10 cellular contexts compared by ENCODE assay signal in genomic region chr6:21597706-21598273, GRCh38. TPM values are rescaled to one million over a fixed set of nuclear protein-coding genes. Genes with fewer than 3 reads are reported as not detected.
DNase-seq lines count a peak whose midpoint lies in the region; ATAC-seq and TF ChIP-seq lines count a peak whose summit lies in the region.
"Had no signal": no experiment of that assay in that cellular context is flagged by ENCODE, and none has a peak within 500 bp of the region (broad histone marks: within the 10 kb centered on the region; RNA-seq: fewer than 3 reads in every experiment).

No MANE protein-coding gene starts in this region.

- no peak for TF ChIP-seq CTCF in CD4-positive, alpha-beta T cell (IDR thresholded peaks at IDR 0.05)

- peak overlapping the region; percentile 85 for H3K4me3 ChIP-seq in endocrine pancreas (ENCODE audit: control insufficient read depth, insufficient read depth, low read length)
- H3K4me3 ChIP-seq: mucosa of descending colon had no signal

- H3K27ac ChIP-seq in CD4-positive, alpha-beta T cell (ENCODE audit: low read depth, low read length): no peak overlapping the region
- H3K27ac ChIP-seq: HL-60 had no signal

- no peak overlapping the region for H3K9ac ChIP-seq in endocrine pancreas (ENCODE audit: control insufficient read depth, insufficient read depth, low read length)

- no peaks in the 10 kb centered on the region for H3K9me3 Mint-ChIP-seq in CD4-positive, alpha-beta T cell
- no peaks in the 10 kb centered on the region for H3K9me3 Mint-ChIP-seq in natural killer cell treated with Interleukin-12 subunit alpha and Interleukin-12 subunit beta and Interleukin-15 and Interleukin-18, amount 100 ng/mL, for 72 hours

- peaks cover 7% of the 10 kb centered on the region for H3K36me3 Mint-ChIP-seq in CD4-positive, alpha-beta T cell (ENCODE audit: low read depth)
- H3K36me3 Mint-ChIP-seq in natural killer cell treated with Interleukin-12 subunit alpha and Interleukin-12 subunit beta and Interleukin-15 and Interleukin-18, amount 100 ng/mL, for 72 hours: no peaks in the 10 kb centered on the region

- peaks cover 63% of the 10 kb centered on the region for H3K27me3 Mint-ChIP-seq in CD4-positive, alpha-beta T cell
- peaks cover 0 to 15% of the 10 kb centered on the region in 2 donors for H3K27me3 Mint-ChIP-seq in natural killer cell treated with Interleukin-12 subunit alpha and Interleukin-12 subunit beta and Interleukin-15 and Interleukin-18, amount 100 ng/mL, for 72 hours

- H3K9me3 ChIP-seq in CD4-positive, alpha-beta T cell (ENCODE audit: control insufficient read depth, low read length): no peaks in the 10 kb centered on the region
- H3K9me3 ChIP-seq in endocrine pancreas (ENCODE audit: control insufficient read depth, low read length): no peaks in the 10 kb centered on the region
- H3K9me3 ChIP-seq: mucosa of descending colon had no signal

- H3K4me1 Mint-ChIP-seq in CD4-positive, alpha-beta T cell (ENCODE audit: low read depth): peaks cover 32% of the 10 kb centered on the region
- H3K4me1 Mint-ChIP-seq in natural killer cell treated with Interleukin-12 subunit alpha and Interleukin-12 subunit beta and Interleukin-15 and Interleukin-18, amount 100 ng/mL, for 72 hours (ENCODE audit: low read depth in 2 of 2): peaks cover 15 to 20% of the 10 kb centered on the region in 2 donors

- POLR2A ChIA-PET in CD4-positive, alpha-beta T cell (lab: Charles Lee): interaction anchor here (1.2 to 6.3 kb wide), 2 partner anchors 10 to 550 kb away, joined by 7 to 53 read pairs; no protein-coding TSS in a partner anchor

- no peaks in the 10 kb centered on the region for H3K4me1 ChIP-seq in endocrine pancreas (ENCODE audit: control insufficient read depth, insufficient read depth, low read length)

- peak overlapping the region; percentile 88 for H3K4me3 Mint-ChIP-seq in CD4-positive, alpha-beta T cell
- peak overlapping the region; percentile 94 for H3K4me3 Mint-ChIP-seq in natural killer cell treated with Interleukin-12 subunit alpha and Interleukin-12 subunit beta and Interleukin-15 and Interleukin-18, amount 100 ng/mL, for 72 hours

- intact Hi-C loops in CD4-positive, alpha-beta T cell (cut with DNase I, micrococcal nuclease): loop anchor here in 1 of 2 experiments (10.0 kb wide), 2 partner anchors 327 to 1303 kb away; no protein-coding TSS in a partner anchor

- peaks cover 48% of the 10 kb centered on the region for H3K27me3 ChIP-seq in CD4-positive, alpha-beta T cell (ENCODE audit: control insufficient read depth, insufficient read depth, low read length)
- H3K27me3 ChIP-seq in endocrine pancreas (ENCODE audit: control insufficient read depth, insufficient read depth, low read length): no peaks in the 10 kb centered on the region

- no peak for DNase-seq in CD4-positive, alpha-beta T cell
- DNase-seq in NAMALWA (ENCODE audit: low spot score) (peak; percentile 58), NK-92 (lab: John Stamatoyannopoulos, UW; ENCODE audit: unreplicated experiment) (no peak), NOMO-1 treated with dmso at 0.1 percent for 144 hours (lab: John Stamatoyannopoulos, UW; ENCODE audit: unreplicated experiment) (no peak)
- no peak for DNase-seq in natural killer cell treated with Interleukin-12 subunit alpha and Interleukin-12 subunit beta and Interleukin-15 and Interleukin-18, amount 100 ng/mL, for 72 hours (ENCODE audit: low spot score)

- peak overlapping the region; percentile 58 for H3K27ac Mint-ChIP-seq in CD4-positive, alpha-beta T cell
- no peak overlapping the region for H3K27ac Mint-ChIP-seq in natural killer cell treated with Interleukin-12 subunit alpha and Interleukin-12 subunit beta and Interleukin-15 and Interleukin-18, amount 100 ng/mL, for 72 hours

- no peak for ATAC-seq in CD4-positive, alpha-beta T cell (ENCODE audit: poor library complexity)
- no peak for ATAC-seq in natural killer cell treated with Interleukin-12 subunit alpha and Interleukin-12 subunit beta and Interleukin-15 and Interleukin-18, amount 100 ng/mL, for 72 hours
- ATAC-seq in GM18861 (IDR thresholded peaks at IDR 0.05; ENCODE audit: unreplicated experiment) (no peak), GM21526 (IDR thresholded peaks at IDR 0.05; ENCODE audit: low FRiP score, unreplicated experiment) (no peak)
- ATAC-seq: mucosa of descending colon had no signal

- CTCF ChIA-PET in CD4-positive, alpha-beta T cell (lab: Charles Lee): no interaction called here

- H3K36me3 ChIP-seq in endocrine pancreas (ENCODE audit: control insufficient read depth, insufficient read depth, low read length): no peaks in the 10 kb centered on the region

RNA-seq across cellular contexts. Expression of gene SOX4, which starts 4.2 kb away (rescaled TPM):
- 10 to 100 TPM; 22.1 to 22.6 TPM for total RNA-seq in CD4-positive, alpha-beta T cell
- total RNA-seq in natural killer cell treated with Interleukin-12 subunit alpha and Interleukin-12 subunit beta and Interleukin-15 and Interleukin-18, amount 100 ng/mL, for 72 hours: 1 to 10 TPM in 1 of 2 donors, under 1 TPM in 1; 0.98 to 1.5 TPM

Comparison
In these comparisons a context has a peak if more than half of its experiments do, and no peak if none do; other contexts are left out.
1. RNA of gene SOX4, which starts 4.2 kb away (total RNA-seq): 22.1 to 22.6 TPM in CD4-positive, alpha-beta T cell; 0.98 to 1.5 TPM in natural killer cell treated with Interleukin-12 subunit alpha and Interleukin-12 subunit beta and Interleukin-15 and Interleukin-18, amount 100 ng/mL, for 72 hours; every median in the first group is over 4 times any median in the second.